Comparison of ENCODE assay signal across 8 cellular contexts in the genomic region with DNA sequence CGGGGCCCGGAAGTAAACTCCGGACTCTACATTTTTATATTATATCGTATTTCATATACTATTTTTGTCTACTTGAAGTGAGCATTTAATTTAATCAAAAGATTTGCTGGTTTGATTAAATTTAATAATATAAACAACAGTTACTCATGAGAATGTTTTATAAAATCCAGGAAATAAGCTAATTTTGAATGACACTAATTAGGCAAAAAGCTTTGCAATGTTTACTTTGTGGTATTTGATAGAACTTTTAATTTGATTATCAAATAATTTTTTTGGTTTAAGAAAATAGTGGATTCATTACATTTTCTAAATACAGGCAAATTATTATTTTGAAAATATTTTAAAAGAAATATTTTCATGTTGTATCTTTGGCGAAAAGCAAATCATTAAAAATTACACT.
"Had no signal": no experiment of that assay in that cellular context is flagged by ENCODE, and none has a peak within 500 bp of the region (broad histone marks: within the 10 kb centered on the region; RNA-seq: fewer than 3 reads in every experiment).

No MANE protein-coding gene starts in this region.

- FAIRE-seq: H1, H54, HTR-8/SVneo, K562 had no signal

- H3K4me3 ChIP-seq: GM23338, K562 had no signal

- DNase-seq: H9, HCEC 1CT, IMR-90 had no signal
